ENCODE assay signal across 10 cellular contexts in the genomic region with DNA sequence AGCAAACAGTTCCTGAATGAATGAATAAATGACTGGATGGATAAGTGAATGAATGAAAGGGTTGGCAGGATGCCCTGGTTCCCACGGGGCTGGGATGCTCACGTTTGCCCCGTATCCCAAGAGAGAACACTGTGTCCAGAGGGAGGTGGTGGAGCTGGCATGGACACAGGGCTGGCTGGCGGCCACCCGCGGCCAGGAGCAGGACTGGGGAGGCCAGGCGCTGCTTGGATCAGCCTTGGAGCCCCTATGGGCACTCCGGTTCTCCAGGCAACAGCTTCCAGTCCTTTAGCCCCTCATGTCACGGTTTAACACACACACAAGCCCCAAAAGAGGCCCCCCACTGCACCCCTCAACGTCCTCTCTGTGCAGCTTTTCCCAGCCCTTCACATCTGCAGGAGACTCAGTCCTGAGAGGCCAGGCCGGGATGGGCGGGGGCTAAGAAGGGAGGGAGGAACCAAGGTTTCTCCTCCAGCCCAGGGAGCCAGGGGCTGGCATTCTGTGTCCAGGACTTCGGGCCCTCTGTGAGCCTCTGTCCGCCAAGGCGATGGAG.
DNase-seq lines count a peak whose midpoint lies in the region; ATAC-seq lines count a peak whose summit lies in the region.
"Had no signal": no experiment of that assay in that cellular context is flagged by ENCODE, and none has a peak within 500 bp of the region (broad histone marks: within the 10 kb centered on the region; RNA-seq: fewer than 3 reads in every experiment).

No MANE protein-coding gene starts in this region.

- DNase-seq in H7 (peak; percentile 78), left lobe of liver (ENCODE audit: low spot score) (peak; percentile 93), DMS153 treated with DMSO at 0.1 percent for 48 hours (lab: John Stamatoyannopoulos, UW; ENCODE audit: unreplicated experiment) (no peak), NCI-H510A treated with DMSO at 0.1 percent for 48 hours (lab: John Stamatoyannopoulos, UW) (no peak)
- no peak for DNase-seq in stimulated activated CD8-positive, alpha-beta memory T cell treated with anti-CD3 and anti-CD28 coated beads, Interleukin-4, amount 100 ng/mL, for 48 hours
- DNase-seq: NCI-H526 treated with DMSO at 0.1 percent for 48 hours had no signal

- peaks cover 18 to 42% (median 40%) of the 10 kb centered on the region in 3 donors for H3K4me1 ChIP-seq in skeletal muscle tissue (ENCODE audit: control insufficient read depth in 3 of 3, insufficient read depth in 3 of 3, low read length in 3 of 3)

- H3K27ac ChIP-seq in cingulate gyrus (ENCODE audit: low read depth, low read length) (peak overlapping the region; percentile 69), skeletal muscle tissue (ENCODE audit: low read depth, low read length) (no peak overlapping the region)
- H3K27ac ChIP-seq: parathyroid adenoma had no signal

- ATAC-seq in left lobe of liver, result peak; percentile 62
- no peak for ATAC-seq in HG02852 (IDR thresholded peaks at IDR 0.05; ENCODE audit: unreplicated experiment)

- no peaks in the 10 kb centered on the region for H3K9me3 ChIP-seq in skeletal muscle tissue (ENCODE audit: control insufficient read depth in 3 of 3, low read length in 3 of 3)

- H3K9ac ChIP-seq in skeletal muscle tissue (ENCODE audit: low read depth in 1 of 3, low read length in 3 of 3), result peak overlapping the region in 2 of 3 donors; percentile 68 to 87
- H3K9ac ChIP-seq: parathyroid adenoma had no signal

- no peak overlapping the region for H3K4me3 ChIP-seq in H7 (ENCODE audit: insufficient read depth, low read depth, low read length)
- peak overlapping the region in 1 of 3 donors; percentile 72 for H3K4me3 ChIP-seq in skeletal muscle tissue (ENCODE audit: low read length in 3 of 3)

- peaks cover 3% of the 10 kb centered on the region; the same call in 1 of the 2 replicates for H3K27me3 ChIP-seq in H7 (ENCODE audit: control insufficient read depth, insufficient read depth, low read length)
- H3K27me3 ChIP-seq in skeletal muscle tissue (ENCODE audit: control insufficient read depth in 3 of 3, insufficient read depth in 3 of 3, low read length in 3 of 3), result no peaks in the 10 kb centered on the region

- H3K36me3 ChIP-seq in H7 (replicated peaks; ENCODE audit: control insufficient read depth, insufficient read depth, low read length) (no peaks in the 10 kb centered on the region), skeletal muscle tissue (ENCODE audit: control insufficient read depth in 3 of 3, insufficient read depth in 3 of 3, low read length in 3 of 3) (no peaks in the 10 kb centered on the region)

Comparison
In these comparisons a context has a peak if more than half of its experiments do, and no peak if none do; other contexts are left out.
1. DNase-seq: peak in H7 (single experiment) and left lobe of liver (single experiment); none in stimulated activated CD8-positive, alpha-beta memory T cell treated with anti-CD3 and anti-CD28 coated beads, Interleukin-4, amount 100 ng/mL, for 48 hours (single experiment), DMS153 treated with DMSO at 0.1 percent for 48 hours (single experiment) and NCI-H510A treated with DMSO at 0.1 percent for 48 hours (single experiment).